ENCODE assay signal across 23 cellular contexts in genomic region chr18:56470679-56471345, GRCh38.
DNase-seq lines count a peak whose midpoint lies in the region; ATAC-seq, FAIRE-seq and TF ChIP-seq lines count a peak whose summit lies in the region.
"Had no signal": no experiment of that assay in that cellular context is flagged by ENCODE, and none has a peak within 500 bp of the region (broad histone marks: within the 10 kb centered on the region; RNA-seq: fewer than 3 reads in every experiment).

No MANE protein-coding gene starts in this region.

- H3K9me3 ChIP-seq in psoas muscle, result no peaks in the 10 kb centered on the region
- no peaks in the 10 kb centered on the region for H3K9me3 ChIP-seq in uterus
- H3K9me3 ChIP-seq: Caco-2, Peyer's patch had no signal

- no peaks in the 10 kb centered on the region for H3K27me3 ChIP-seq in psoas muscle (ENCODE audit: insufficient read depth in 3 of 3, low read length in 2 of 3)
- no peaks in the 10 kb centered on the region for H3K27me3 ChIP-seq in uterus
- H3K27me3 ChIP-seq: BLaER1 treated with 17β-estradiol and CSF1 and Interleukin-3, amounts not matched to agents 10 nM and 100 nM; Peyer's patch had no signal

- 11 to 22% (median 16%) methylated on average over 3 of the region's 3 CpGs for WGBS in psoas muscle, 3 donors

- intact Hi-C loops in Right ventricle myocardium superior (cut with DNase I) (no loop called here), cardiac septum (cut with DNase I) (no loop called here), left ventricle myocardium superior (cut with micrococcal nuclease) (no loop called here), psoas muscle (cut with DNase I) (no loop called here), uterus (cut with DNase I; ENCODE audit: low total_unique reads) (no loop called here)

- H3K4me3 ChIP-seq in psoas muscle (no peak overlapping the region), uterus (no peak overlapping the region)
- H3K4me3 ChIP-seq: BLaER1 treated with 17β-estradiol and CSF1 and Interleukin-3, amounts not matched to agents 10 nM and 100 nM; GM12878; HAP-1; Peyer's patch had no signal

- H3K27ac ChIP-seq in psoas muscle, result no peak overlapping the region
- no peak overlapping the region for H3K27ac ChIP-seq in uterus
- H3K27ac ChIP-seq: KMS-11, Peyer's patch had no signal

- ATAC-seq in Right ventricle myocardium superior (ENCODE audit: poor library complexity) (peak; percentile 77), left ventricle myocardium superior (peak; percentile 88), psoas muscle (peak in 1 of 4 donors; percentile 41)
- ATAC-seq: GM12878 had no signal

- TF ChIP-seq CTCF in psoas muscle (IDR thresholded peaks at IDR 0.05), result no peak
- TF ChIP-seq CTCF in uterus (IDR thresholded peaks at IDR 0.05), result no peak

- no peak for FAIRE-seq in frontal cortex (lab: Jason Lieb, UNC)
- FAIRE-seq: GM12878 had no signal

- DNase-seq in Right ventricle myocardium superior, result no peak
- no peak for DNase-seq in cardiac septum (ENCODE audit: low spot score)
- peak; percentile 42 for DNase-seq in left ventricle myocardium superior
- DNase-seq in psoas muscle, result peak; percentile 11 to 61
- no peak for DNase-seq in frontal cortex (ENCODE audit: low spot score in 2 of 2)
- no peak for DNase-seq in effector CD8-positive, alpha-beta T cell (lab: John Stamatoyannopoulos, UW)
- DNase-seq in uterus, result no peak
- DNase-seq: 8988T; Caco-2; CD4-positive, alpha-beta memory T cell; DMS 273 treated with DMSO at 0.1 percent for 48 hours; DND-41; MV-4-11; NCI-H1694 treated with DMSO at 0.1 percent for 48 hours; NCI-H2081 treated with DMSO at 0.1 percent for 48 hours; NCI-H2171 treated with DMSO at 0.1 percent for 48 hours; NCI-H446; NCI-H526; Peyer's patch had no signal

- no peaks in the 10 kb centered on the region for H3K36me3 ChIP-seq in psoas muscle (ENCODE audit: insufficient read depth in 1 of 2, low read depth in 1 of 2)
- H3K36me3 ChIP-seq in uterus, result no peaks in the 10 kb centered on the region
- H3K36me3 ChIP-seq: BLaER1 treated with 17β-estradiol and CSF1 and Interleukin-3, amounts not matched to agents 10 nM and 100 nM; HAP-1; Peyer's patch had no signal

- H3K4me1 ChIP-seq in psoas muscle, result no peaks in the 10 kb centered on the region
- no peaks in the 10 kb centered on the region for H3K4me1 ChIP-seq in uterus
- H3K4me1 ChIP-seq: Caco-2, Peyer's patch had no signal

- no peak for TF ChIP-seq POLR2A in uterus (IDR thresholded peaks at IDR 0.05)

Comparison
In these comparisons a context has a peak if more than half of its experiments do, and no peak if none do; other contexts are left out.
1. DNase-seq: peak in left ventricle myocardium superior (single experiment) and psoas muscle (2 of 2); none in Right ventricle myocardium superior (single experiment), cardiac septum (single experiment), frontal cortex (0 of 2), effector CD8-positive, alpha-beta T cell (single experiment) and uterus (0 of 2).